Comparison of ENCODE assay signal across 35 cellular contexts in the genomic region with DNA sequence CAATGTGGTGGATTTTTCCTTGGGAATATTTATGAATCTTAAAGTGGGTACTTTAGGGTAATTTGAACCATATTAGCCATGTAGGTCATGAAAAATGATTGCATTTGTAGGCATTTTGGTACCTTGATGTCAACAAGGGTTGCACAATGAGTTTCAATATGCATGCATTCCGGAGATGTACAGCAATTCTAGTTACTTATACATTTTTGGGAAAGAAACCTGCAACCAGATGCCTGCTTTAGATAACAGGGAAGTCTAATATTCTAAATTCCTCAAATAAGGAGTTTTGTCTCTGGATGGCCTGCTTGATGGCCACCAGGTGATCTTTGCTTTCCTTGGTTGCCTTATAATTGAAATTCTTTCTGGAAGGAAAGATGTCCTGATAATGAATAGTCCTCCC.
"Had no signal": no experiment of that assay in that cellular context is flagged by ENCODE, and none has a peak within 500 bp of the region (broad histone marks: within the 10 kb centered on the region; RNA-seq: fewer than 3 reads in every experiment).

No MANE protein-coding gene starts in this region.

- H3K27ac ChIP-seq: adrenal gland, body of pancreas, brain microvascular endothelial cell, breast epithelium, VCaP had no signal

- H3K4me3 ChIP-seq: adrenal gland, body of pancreas, breast epithelium had no signal

- H3K27me3 Mint-ChIP-seq: activated B cell treated with CpG ODN at 0.5 μM for 24 hours; activated CD4-positive, alpha-beta memory T cell treated with anti-CD3 and anti-CD28 coated beads for 36 hours; activated CD4-positive, alpha-beta T cell treated with anti-CD3 and anti-CD28 coated beads, Interleukin-2, amount 10 ng/mL, durations not matched to agents 24 days and 14 days; activated CD8-positive, alpha-beta T cell treated with anti-CD3 and anti-CD28 coated beads for 36 hours; activated naive CD8-positive, alpha-beta T cell treated with anti-CD3 and anti-CD28 coated beads for 36 hours; activated T-helper 17 cell treated with anti-CD3 and anti-CD28 coated beads, Interleukin-2, amount 50 U/mL, for 72 hours had no signal

- H3K27me3 ChIP-seq: adrenal gland, body of pancreas, brain microvascular endothelial cell, breast epithelium had no signal

- H3K4me1 ChIP-seq: adrenal gland, body of pancreas, breast epithelium had no signal

- H3K36me3 Mint-ChIP-seq: activated naive CD4-positive, alpha-beta T cell treated with anti-CD3 and anti-CD28 coated beads, Interleukin-2, amount 50 U/mL, for 72 hours had no signal

- ATAC-seq: activated CD8-positive, alpha-beta T cell treated with anti-CD3 and anti-CD28 coated beads for 36 hours; activated naive CD4-positive, alpha-beta T cell treated with anti-CD3 and anti-CD28 coated beads, Interleukin-2, amount 50 U/mL, for 72 hours; activated T-helper 17 cell treated with anti-CD3 and anti-CD28 coated beads, Interleukin-2, amount 50 U/mL, for 72 hours; body of pancreas had no signal

- H3K4me3 Mint-ChIP-seq: activated CD4-positive, alpha-beta memory T cell treated with anti-CD3 and anti-CD28 coated beads for 36 hours; activated CD4-positive, alpha-beta T cell treated with anti-CD3 and anti-CD28 coated beads, Interleukin-2, amount 10 ng/mL, durations not matched to agents 24 days and 14 days; activated CD8-positive, alpha-beta T cell treated with anti-CD3 and anti-CD28 coated beads for 36 hours; activated naive CD4-positive, alpha-beta T cell treated with anti-CD3 and anti-CD28 coated beads for 36 hours; activated naive CD8-positive, alpha-beta T cell treated with anti-CD3 and anti-CD28 coated beads for 36 hours; activated T-helper 1 cell treated with anti-CD3 and anti-CD28 coated beads, Interleukin-12 subunit alpha, Interleukin-12 subunit beta, Interleukin-2, Interleukin-4 antibody, amounts not matched to agents 30 ng/mL and 10 ng/mL and 1 ng/mL, durations not matched to agents 14 hours and 24 hours and 36 hours; activated T-helper 17 cell treated with anti-CD3 and anti-CD28 coated beads, Interleukin-2, amount 50 U/mL, for 72 hours; T-helper 1 cell treated with Interleukin-12 subunit alpha and Interleukin-12 subunit beta and Interleukin-4 antibody, amounts not matched to agents 30 μg/mL and 1 μg/mL, for 36 hours; T-helper 2 cell treated with Interferon-gamma antibody and Interleukin-4, amounts not matched to agents 5 μg/mL and 100 μg/mL, for 36 hours had no signal

- DNase-seq: activated B cell treated with CpG ODN at 0.5 μM for 24 hours; activated CD4-positive, alpha-beta memory T cell treated with anti-CD3 and anti-CD28 coated beads for 36 hours; activated CD4-positive, alpha-beta T cell treated with anti-CD3 and anti-CD28 coated beads for 4 hours; activated CD4-positive, alpha-beta T cell treated with anti-CD3 and anti-CD28 coated beads, Interleukin-2, amount 10 ng/mL, durations not matched to agents 24 days and 14 days; activated CD4-positive, alpha-beta T cell treated with anti-CD3 and anti-CD28 coated beads, Interleukin-2, amount 50 U/mL, for 1 hour; activated CD4-positive, alpha-beta T cell treated with anti-CD3 and anti-CD28 coated beads, Interleukin-2, amount 50 U/mL, for 4 hours; activated CD4-positive, CD25-positive, alpha-beta regulatory T cell treated with anti-CD3 and anti-CD28 coated beads, Interleukin-2, amount 50 U/mL, for 72 hours; activated CD8-positive, alpha-beta memory T cell treated with anti-CD3 and anti-CD28 coated beads, Interleukin-2, amount 50 U/mL, for 4 hours; activated CD8-positive, alpha-beta T cell treated with anti-CD3 and anti-CD28 coated beads for 36 hours; activated effector memory CD4-positive, alpha-beta T cell treated with anti-CD3 and anti-CD28 coated beads, Interleukin-2, amount 50 U/mL, for 16 hours; activated gamma-delta T cell treated with Interleukin-2 at 50 U/mL for 16 hours; activated naive CD4-positive, alpha-beta T cell; activated naive CD4-positive, alpha-beta T cell treated with anti-CD3 and anti-CD28 coated beads for 36 hours; activated naive CD4-positive, alpha-beta T cell treated with anti-CD3 and anti-CD28 coated beads, Interleukin-2, amount 50 U/mL, for 16 hours; activated naive CD8-positive, alpha-beta T cell treated with anti-CD3 and anti-CD28 coated beads for 36 hours; activated T-cell treated with anti-CD3 and anti-CD28 coated beads for 4 hours; activated T-cell treated with anti-CD3 and anti-CD28 coated beads, Interleukin-2, amount 50 U/mL, for 1 hour; activated T-cell treated with anti-CD3 and anti-CD28 coated beads, Interleukin-2, amount 50 U/mL, for 48 hours; adrenal gland; amniotic stem cell; aorta; body of pancreas; brain microvascular endothelial cell; central memory CD4-positive, alpha-beta T cell; SW 1271; T-helper 1 cell; T-helper 2 cell; T-helper 9 cell had no signal

- H3K27ac Mint-ChIP-seq: activated CD4-positive, alpha-beta memory T cell treated with anti-CD3 and anti-CD28 coated beads for 36 hours; activated CD4-positive, alpha-beta T cell treated with anti-CD3 and anti-CD28 coated beads, Interleukin-2, amount 10 ng/mL, durations not matched to agents 24 days and 14 days; activated CD8-positive, alpha-beta T cell treated with anti-CD3 and anti-CD28 coated beads for 36 hours; activated naive CD4-positive, alpha-beta T cell treated with anti-CD3 and anti-CD28 coated beads for 36 hours; activated naive CD4-positive, alpha-beta T cell treated with anti-CD3 and anti-CD28 coated beads, Interleukin-2, amount 50 U/mL, for 72 hours; activated naive CD8-positive, alpha-beta T cell treated with anti-CD3 and anti-CD28 coated beads for 36 hours; activated T-helper 1 cell treated with anti-CD3 and anti-CD28 coated beads, Interleukin-12 subunit alpha, Interleukin-12 subunit beta, Interleukin-2, Interleukin-4 antibody, amounts not matched to agents 30 ng/mL and 10 ng/mL and 1 ng/mL, durations not matched to agents 14 hours and 24 hours and 36 hours; activated T-helper 17 cell treated with anti-CD3 and anti-CD28 coated beads, Interleukin-2, amount 50 U/mL, for 72 hours; T-helper 1 cell treated with Interleukin-12 subunit alpha and Interleukin-12 subunit beta and Interleukin-4 antibody, amounts not matched to agents 30 μg/mL and 1 μg/mL, for 36 hours; T-helper 2 cell treated with Interferon-gamma antibody and Interleukin-4, amounts not matched to agents 5 μg/mL and 100 μg/mL, for 36 hours had no signal

- H3K36me3 ChIP-seq: adrenal gland, brain microvascular endothelial cell, breast epithelium had no signal

- H3K9me3 ChIP-seq: adrenal gland, body of pancreas, breast epithelium had no signal

- H3K9me3 Mint-ChIP-seq: activated B cell treated with CpG ODN at 0.5 μM for 24 hours; activated CD4-positive, alpha-beta memory T cell treated with anti-CD3 and anti-CD28 coated beads for 36 hours; activated CD4-positive, alpha-beta T cell treated with anti-CD3 and anti-CD28 coated beads, Interleukin-2, amount 10 ng/mL, durations not matched to agents 24 days and 14 days; activated CD8-positive, alpha-beta T cell treated with anti-CD3 and anti-CD28 coated beads for 36 hours; activated naive CD4-positive, alpha-beta T cell treated with anti-CD3 and anti-CD28 coated beads for 36 hours; activated naive CD4-positive, alpha-beta T cell treated with anti-CD3 and anti-CD28 coated beads, Interleukin-2, amount 50 U/mL, for 72 hours; activated naive CD8-positive, alpha-beta T cell treated with anti-CD3 and anti-CD28 coated beads for 36 hours; activated T-helper 1 cell treated with anti-CD3 and anti-CD28 coated beads, Interleukin-12 subunit alpha, Interleukin-12 subunit beta, Interleukin-2, Interleukin-4 antibody, amounts not matched to agents 30 ng/mL and 10 ng/mL and 1 ng/mL, durations not matched to agents 14 hours and 24 hours and 36 hours; activated T-helper 17 cell treated with anti-CD3 and anti-CD28 coated beads, Interleukin-2, amount 50 U/mL, for 72 hours; T-helper 1 cell treated with Interleukin-12 subunit alpha and Interleukin-12 subunit beta and Interleukin-4 antibody, amounts not matched to agents 30 μg/mL and 1 μg/mL, for 36 hours; T-helper 2 cell treated with Interferon-gamma antibody and Interleukin-4, amounts not matched to agents 5 μg/mL and 100 μg/mL, for 36 hours had no signal

- H3K4me1 Mint-ChIP-seq: activated CD4-positive, alpha-beta T cell treated with anti-CD3 and anti-CD28 coated beads, Interleukin-2, amount 10 ng/mL, durations not matched to agents 24 days and 14 days; activated naive CD8-positive, alpha-beta T cell treated with anti-CD3 and anti-CD28 coated beads for 36 hours; activated T-helper 17 cell treated with anti-CD3 and anti-CD28 coated beads, Interleukin-2, amount 50 U/mL, for 72 hours had no signal
